ENCODE assay signal across 8 cellular contexts in genomic region chr11:2269601-2270321, GRCh38. TPM values are rescaled to one million over a fixed set of nuclear protein-coding genes. Genes with fewer than 3 reads are reported as not detected.
DNase-seq lines count a peak whose midpoint lies in the region; ATAC-seq and TF ChIP-seq lines count a peak whose summit lies in the region.

No MANE protein-coding gene starts in this region.

- H3K27ac ChIP-seq in AG04450 (ENCODE audit: low read depth, low read length) (no peak overlapping the region), urinary bladder (ENCODE audit: low read depth) (peak overlapping the region; percentile 75)

- no peaks in the 10 kb centered on the region for H3K36me3 Mint-ChIP-seq in activated CD4-positive, alpha-beta memory T cell treated with anti-CD3 and anti-CD28 coated beads for 36 hours

- CTCF ChIA-PET in AG04450 (lab: Charles Lee) = no interaction called here
- CTCF ChIA-PET in activated CD4-positive, alpha-beta memory T cell treated with anti-CD3 and anti-CD28 coated beads for 36 hours (lab: Charles Lee) = interaction anchor here (1.1 to 3.7 kb wide), 4 partner anchors 32 to 150 kb away, joined by 3 to 17 read pairs (median 7); partner anchors contain the start of genes C11orf21 and TSPAN32

- peak; percentile 16; the same call in 1 of the 2 replicates for TF ChIP-seq CTCF in AG04450 (IDR thresholded peaks at IDR 0.05; ENCODE audit: low read depth, low read length)

- no peak overlapping the region for H3K27ac Mint-ChIP-seq in activated CD4-positive, alpha-beta memory T cell treated with anti-CD3 and anti-CD28 coated beads for 36 hours

- POLR2A ChIA-PET in AG04450 (lab: Yijun Ruan, JAX) = interaction anchor here (0.9 kb wide), 1 partner anchor 108 kb away, joined by 3 read pairs; no protein-coding TSS in a partner anchor
- POLR2A ChIA-PET in activated CD4-positive, alpha-beta memory T cell treated with anti-CD3 and anti-CD28 coated beads for 36 hours (lab: Charles Lee) = interaction anchor here (1.0 to 2.0 kb wide), 3 partner anchors 31 to 107 kb away, joined by 4 to 7 read pairs (median 5); partner anchors contain the start of genes C11orf21, CD81 and TSPAN32

- peaks cover 27% of the 10 kb centered on the region for H3K4me1 ChIP-seq in mucosa of stomach (ENCODE audit: control insufficient read depth, insufficient read depth, low read length)
- no peaks in the 10 kb centered on the region for H3K4me1 ChIP-seq in urinary bladder (ENCODE audit: insufficient read depth)

- under 1% methylated on average over 103 of the region's 104 CpGs for WGBS in urinary bladder

- intact Hi-C loops in activated CD4-positive, alpha-beta memory T cell treated with anti-CD3 and anti-CD28 coated beads for 36 hours (cut with micrococcal nuclease) = loop anchor here (1.0 to 5.0 kb wide), 5 partner anchors 31 to 417 kb away; partner anchors contain the start of genes C11orf21, LSP1 and TSSC4

- H3K4me3 Mint-ChIP-seq in activated CD4-positive, alpha-beta memory T cell treated with anti-CD3 and anti-CD28 coated beads for 36 hours = peak overlapping the region; percentile 52

- peaks cover 38% of the 10 kb centered on the region for H3K27me3 Mint-ChIP-seq in activated CD4-positive, alpha-beta memory T cell treated with anti-CD3 and anti-CD28 coated beads for 36 hours

- H3K9me3 ChIP-seq in AG04450 (ENCODE audit: control insufficient read depth, insufficient read depth, low read length) (no peaks in the 10 kb centered on the region; the same call in 1 of the 2 replicates), mucosa of stomach (ENCODE audit: control insufficient read depth, low read length) (no peaks in the 10 kb centered on the region)

- H3K36me3 ChIP-seq in mucosa of stomach (ENCODE audit: control insufficient read depth, insufficient read depth, low read length) = no peaks in the 10 kb centered on the region
- no peaks in the 10 kb centered on the region for H3K36me3 ChIP-seq in urinary bladder (ENCODE audit: insufficient read depth)

- DNase-seq in AG04450 (ENCODE audit: low read depth, low spot score) = peak; percentile 6
- DNase-seq in activated CD4-positive, alpha-beta memory T cell treated with anti-CD3 and anti-CD28 coated beads for 36 hours = peak; percentile 65
- no peak for DNase-seq in T1000 (lab: John Stamatoyannopoulos, UW)

- H3K4me1 Mint-ChIP-seq in activated CD4-positive, alpha-beta memory T cell treated with anti-CD3 and anti-CD28 coated beads for 36 hours (ENCODE audit: low read depth) = peaks cover 36% of the 10 kb centered on the region

- peak; percentile 28; the same call in 1 of the 2 replicates for TF ChIP-seq RAD21 in Ishikawa (IDR thresholded peaks at IDR 0.05; ENCODE audit: low read depth)

- H3K27me3 ChIP-seq in AG04450 (ENCODE audit: control insufficient read depth, insufficient read depth, low read length) (peaks cover 40% of the 10 kb centered on the region), mucosa of stomach (ENCODE audit: control insufficient read depth, insufficient read depth, low read length) (peaks cover 57% of the 10 kb centered on the region)

- H3K4me3 ChIP-seq in AG04450 (ENCODE audit: low read depth, low read length) = peak overlapping the region; percentile 37
- H3K4me3 ChIP-seq in mucosa of stomach (ENCODE audit: low read length) = peak overlapping the region; percentile 36
- H3K4me3 ChIP-seq in urinary bladder (ENCODE audit: low read depth, low read length) = peak overlapping the region; percentile 42

- H3K9me3 Mint-ChIP-seq in activated CD4-positive, alpha-beta memory T cell treated with anti-CD3 and anti-CD28 coated beads for 36 hours = no peaks in the 10 kb centered on the region

- peak; percentile 71 for ATAC-seq in esophagus mucosa
- ATAC-seq in HG03025 (IDR thresholded peaks at IDR 0.05; ENCODE audit: low FRiP score, unreplicated experiment) = no peak

- TF ChIP-seq EP300 in Ishikawa (IDR thresholded peaks at IDR 0.05; ENCODE audit: borderline replicate concordance) = no peak

- H3K9ac ChIP-seq in mucosa of stomach (ENCODE audit: low read length) = peak overlapping the region; percentile 57

TF ChIP-seq in Ishikawa, 13 proteins besides CTCF, POLR2A, EP300 and RAD21:
- TF ChIP-seq, protein P1, sequence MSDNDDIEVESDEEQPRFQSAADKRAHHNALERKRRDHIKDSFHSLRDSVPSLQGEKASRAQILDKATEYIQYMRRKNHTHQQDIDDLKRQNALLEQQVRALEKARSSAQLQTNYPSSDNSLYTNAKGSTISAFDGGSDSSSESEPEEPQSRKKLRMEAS (IDR thresholded peaks at IDR 0.05) = peak; percentile 95
- no peak for TF ChIP-seq TEAD4 (IDR thresholded peaks at IDR 0.05)
- peak; percentile 55; the same call in 1 of the 2 replicates for TF ChIP-seq USF1 (IDR thresholded peaks at IDR 0.05)

RNA-seq across cellular contexts. Expression of gene ASCL2, which starts 0.6 kb away (rescaled TPM):
- not detected in 2 replicates for polyA plus RNA-seq in AG04450 (2011; rRNA removed)
- polyA minus RNA-seq in AG04450 (2011; rRNA and poly(A)+ RNA removed) = not detected in 2 replicates
- 1 to 10 TPM; 1.5 to 2.0 TPM for total RNA-seq in activated CD4-positive, alpha-beta memory T cell treated with anti-CD3 and anti-CD28 coated beads for 36 hours
- total RNA-seq in esophagus mucosa = 2.0 TPM
- total RNA-seq in urinary bladder = 0.42 TPM
- 0.85 TPM for polyA plus RNA-seq in urinary bladder

RNA-seq across cellular contexts. Expression of gene C11orf21, which starts 32.0 kb away (rescaled TPM):
- polyA plus RNA-seq in AG04450 (2011; rRNA removed) (not detected in 2 replicates), urinary bladder (0.60 TPM)
- not detected in 2 replicates for polyA minus RNA-seq in AG04450 (2011; rRNA and poly(A)+ RNA removed)
- 1 to 10 TPM; 8.2 to 8.8 TPM for total RNA-seq in activated CD4-positive, alpha-beta memory T cell treated with anti-CD3 and anti-CD28 coated beads for 36 hours
- total RNA-seq in esophagus mucosa (0.08 TPM), urinary bladder (0.42 TPM)

RNA-seq across cellular contexts. Expression of gene TSPAN32, which starts 32.1 kb away (rescaled TPM):
- 0.10 and 0.14 TPM in 2 replicates for polyA plus RNA-seq in AG04450 (2011; rRNA removed)
- polyA minus RNA-seq in AG04450 (2011; rRNA and poly(A)+ RNA removed) = 0.52 TPM in 1 of 2 replicates, not detected in the other
- total RNA-seq in activated CD4-positive, alpha-beta memory T cell treated with anti-CD3 and anti-CD28 coated beads for 36 hours = 1 to 10 TPM; 5.5 to 6.5 TPM
- total RNA-seq in esophagus mucosa = not detected
- 1.9 TPM for total RNA-seq in urinary bladder
- 1.7 TPM for polyA plus RNA-seq in urinary bladder
